Comparison of ENCODE assay signal across 30 cellular contexts in genomic region chr18:417495-417894, GRCh38.
A peak's percentile ranks its signal among the peaks of the same experiment; 100 is the strongest.
DNase-seq lines count a peak whose midpoint lies in the region; ATAC-seq and TF ChIP-seq lines count a peak whose summit lies in the region.
"Had no signal": no experiment of that assay in that cellular context is flagged by ENCODE, and none has a peak within 500 bp of the region (broad histone marks: within the 10 kb centered on the region; RNA-seq: fewer than 3 reads in every experiment).

No MANE protein-coding gene starts in this region.

- peak overlapping the region; percentile 13 for H3K27ac ChIP-seq in right cardiac atrium (ENCODE audit: low read length)
- peak overlapping the region in 1 of 4 donors; percentile 6 for H3K27ac ChIP-seq in upper lobe of left lung
- H3K27ac ChIP-seq: BLaER1, breast epithelium, colonic mucosa, prostate gland, tibial artery had no signal

- DNase-seq in UCSD-AML1 (lab: John Stamatoyannopoulos, UW; ENCODE audit: unreplicated experiment) = peak; percentile 50
- peak; percentile 45 for DNase-seq in fibroblast of gingiva (ENCODE audit: low read depth)
- DNase-seq in right cardiac atrium = no peak
- DNase-seq in upper lobe of left lung = no peak
- no peak for DNase-seq in GM19240 (ENCODE audit: insufficient read length, low spot score)
- no peak for DNase-seq in activated CD4-positive, alpha-beta memory T cell treated with anti-CD3 and anti-CD28 coated beads for 36 hours
- DNase-seq: activated CD4-positive, alpha-beta T cell treated with anti-CD3 and anti-CD28 coated beads, Interleukin-2, amount 50 U/mL, for 48 hours; activated CD8-positive, alpha-beta memory T cell treated with anti-CD3 and anti-CD28 coated beads, Interleukin-2, amount 50 U/mL, for 48 hours; activated naive CD4-positive, alpha-beta T cell treated with anti-CD3 and anti-CD28 coated beads, Interleukin-2, amount 50 U/mL, for 16 hours; amniotic stem cell; Caco-2; colonic mucosa; DMS79 treated with DMSO at 0.1 percent for 48 hours; esophagus squamous epithelium; H7; KBM-7; kidney; mammary epithelial cell; MM.1S; NCI-H1417; NCI-H2029 treated with DMSO at 0.1 percent for 48 hours; SIG-M5; SW 1271; T1000; tibial artery had no signal

- TF ChIP-seq EP300 in upper lobe of left lung (IDR thresholded peaks at IDR 0.05) = no peak

- no peak for TF ChIP-seq CTCF in upper lobe of left lung (IDR thresholded peaks at IDR 0.05)

- ATAC-seq in right cardiac atrium (peak; percentile 71 to 86), upper lobe of left lung (ENCODE audit: low FRiP score in 2 of 2) (peak; percentile 54 to 76), GM21515 (IDR thresholded peaks at IDR 0.05; ENCODE audit: unreplicated experiment) (no peak)
- ATAC-seq: Panc1 had no signal

- CTCF ChIA-PET in activated CD4-positive, alpha-beta memory T cell treated with anti-CD3 and anti-CD28 coated beads for 36 hours (lab: Charles Lee) = no interaction called here

- TF ChIP-seq POLR2A in upper lobe of left lung (IDR thresholded peaks at IDR 0.05) = no peak

- H3K4me3 Mint-ChIP-seq in activated CD4-positive, alpha-beta memory T cell treated with anti-CD3 and anti-CD28 coated beads for 36 hours = no peak overlapping the region

- 46% methylated on average over 5 of the region's 5 CpGs for WGBS in right cardiac atrium
- WGBS in upper lobe of left lung, 2 donors = 69 to 78% methylated on average over 5 of the region's 5 CpGs

- peaks cover 5% of the 10 kb centered on the region for H3K27me3 Mint-ChIP-seq in activated CD4-positive, alpha-beta memory T cell treated with anti-CD3 and anti-CD28 coated beads for 36 hours

- no peaks in the 10 kb centered on the region for H3K36me3 ChIP-seq in upper lobe of left lung
- H3K36me3 ChIP-seq: BLaER1, breast epithelium, colonic mucosa, esophagus squamous epithelium, prostate gland, tibial artery had no signal

- H3K4me1 ChIP-seq in right cardiac atrium (ENCODE audit: control insufficient read depth, insufficient read depth, low read length) (no peaks in the 10 kb centered on the region), upper lobe of left lung (peaks cover 0 to 28% (median 0%) of the 10 kb centered on the region in 4 donors)
- H3K4me1 ChIP-seq: breast epithelium, colonic mucosa, prostate gland, tibial artery had no signal

- H3K4me3 ChIP-seq in right cardiac atrium (ENCODE audit: low read length) (no peak overlapping the region), upper lobe of left lung (no peak overlapping the region)
- H3K4me3 ChIP-seq: BLaER1, breast epithelium, colonic mucosa, esophagus squamous epithelium, prostate gland, tibial artery had no signal

- H3K27ac Mint-ChIP-seq in activated CD4-positive, alpha-beta memory T cell treated with anti-CD3 and anti-CD28 coated beads for 36 hours = no peak overlapping the region

- POLR2A ChIA-PET in activated CD4-positive, alpha-beta memory T cell treated with anti-CD3 and anti-CD28 coated beads for 36 hours (lab: Charles Lee) = no interaction called here

- H3K4me1 Mint-ChIP-seq in activated CD4-positive, alpha-beta memory T cell treated with anti-CD3 and anti-CD28 coated beads for 36 hours (ENCODE audit: low read depth) = no peaks in the 10 kb centered on the region

- intact Hi-C loops in right cardiac atrium (cut with DNase I) = no loop called here
- intact Hi-C loops in activated CD4-positive, alpha-beta memory T cell treated with anti-CD3 and anti-CD28 coated beads for 36 hours (cut with micrococcal nuclease) = no loop called here

- H3K9me3 Mint-ChIP-seq in activated CD4-positive, alpha-beta memory T cell treated with anti-CD3 and anti-CD28 coated beads for 36 hours = no peaks in the 10 kb centered on the region

- H3K27me3 ChIP-seq in right cardiac atrium (ENCODE audit: control insufficient read depth, insufficient read depth) (no peaks in the 10 kb centered on the region), upper lobe of left lung (no peaks in the 10 kb centered on the region)
- H3K27me3 ChIP-seq: BLaER1, breast epithelium, colonic mucosa, esophagus squamous epithelium, tibial artery had no signal

- no peaks in the 10 kb centered on the region for H3K36me3 Mint-ChIP-seq in activated CD4-positive, alpha-beta memory T cell treated with anti-CD3 and anti-CD28 coated beads for 36 hours

- H3K9me3 ChIP-seq in right cardiac atrium (ENCODE audit: control insufficient read depth, low read length) = no peaks in the 10 kb centered on the region
- H3K9me3 ChIP-seq in upper lobe of left lung = no peaks in the 10 kb centered on the region
- H3K9me3 ChIP-seq: BLaER1, breast epithelium, Caco-2, colonic mucosa, esophagus squamous epithelium, prostate gland, tibial artery had no signal

Comparison
In these comparisons a context has a peak if more than half of its experiments do, and no peak if none do; other contexts are left out.
1. DNase-seq: peak in UCSD-AML1 (single experiment) and fibroblast of gingiva (single experiment); none in right cardiac atrium (0 of 3), upper lobe of left lung (0 of 2), GM19240 (single experiment) and activated CD4-positive, alpha-beta memory T cell treated with anti-CD3 and anti-CD28 coated beads for 36 hours (single experiment).